2 cellular contexts compared by ENCODE assay signal in the genomic region with DNA sequence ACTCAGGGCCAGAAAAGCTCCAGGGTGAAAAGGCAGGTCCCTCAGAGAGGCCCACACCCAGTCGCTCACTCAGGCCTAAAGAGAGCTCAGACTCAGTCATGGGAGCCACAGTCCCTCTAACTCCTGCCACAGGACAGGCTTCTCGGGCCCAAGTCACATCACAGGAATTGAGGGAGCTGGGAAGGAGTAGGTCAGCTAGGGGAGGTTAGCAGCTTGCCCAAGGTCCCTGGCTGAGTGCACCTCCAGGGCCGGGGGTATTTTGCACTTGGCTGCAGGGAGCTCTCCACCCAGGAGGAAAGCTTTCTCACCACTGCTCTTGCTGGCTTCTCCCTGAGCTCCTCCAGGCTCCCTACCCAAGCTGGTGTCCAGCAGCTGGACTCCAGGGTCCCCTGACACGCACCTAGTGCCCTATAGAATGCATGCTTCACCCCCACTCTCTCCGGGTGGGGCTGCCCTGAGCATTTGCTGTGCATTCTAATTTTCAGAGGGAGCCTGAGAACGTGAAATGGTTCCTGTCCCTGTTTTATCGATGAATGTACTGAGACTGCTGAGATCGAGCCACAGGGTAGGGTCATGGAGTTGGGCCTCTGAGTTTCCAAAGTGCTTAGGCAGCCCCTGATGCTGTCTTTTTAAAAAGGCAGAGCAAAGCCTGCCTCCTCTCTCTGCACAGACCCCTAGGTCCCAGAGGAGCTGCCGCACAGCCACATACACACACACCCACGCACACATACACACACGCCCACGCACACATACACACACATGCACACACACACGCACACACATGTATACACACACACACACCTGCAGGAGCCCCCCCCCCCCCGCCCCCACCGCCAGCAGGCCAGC.
TF ChIP-seq lines count a peak whose summit lies in the region.

No MANE protein-coding gene starts in this region.

TF ChIP-seq in SK-N-SH, 30 proteins besides CTCF, POLR2A, EP300 and RAD21 (continued from another document):
- TF ChIP-seq, protein P1, sequence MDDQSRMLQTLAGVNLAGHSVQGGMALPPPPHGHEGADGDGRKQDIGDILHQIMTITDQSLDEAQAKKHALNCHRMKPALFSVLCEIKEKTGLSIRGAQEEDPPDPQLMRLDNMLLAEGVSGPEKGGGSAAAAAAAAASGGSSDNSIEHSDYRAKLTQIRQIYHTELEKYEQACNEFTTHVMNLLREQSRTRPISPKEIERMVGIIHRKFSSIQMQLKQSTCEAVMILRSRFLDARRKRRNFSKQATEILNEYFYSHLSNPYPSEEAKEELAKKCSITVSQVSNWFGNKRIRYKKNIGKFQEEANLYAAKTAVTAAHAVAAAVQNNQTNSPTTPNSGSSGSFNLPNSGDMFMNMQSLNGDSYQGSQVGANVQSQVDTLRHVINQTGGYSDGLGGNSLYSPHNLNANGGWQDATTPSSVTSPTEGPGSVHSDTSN (IDR thresholded peaks at IDR 0.05): no peak
- TF ChIP-seq, protein P2, sequence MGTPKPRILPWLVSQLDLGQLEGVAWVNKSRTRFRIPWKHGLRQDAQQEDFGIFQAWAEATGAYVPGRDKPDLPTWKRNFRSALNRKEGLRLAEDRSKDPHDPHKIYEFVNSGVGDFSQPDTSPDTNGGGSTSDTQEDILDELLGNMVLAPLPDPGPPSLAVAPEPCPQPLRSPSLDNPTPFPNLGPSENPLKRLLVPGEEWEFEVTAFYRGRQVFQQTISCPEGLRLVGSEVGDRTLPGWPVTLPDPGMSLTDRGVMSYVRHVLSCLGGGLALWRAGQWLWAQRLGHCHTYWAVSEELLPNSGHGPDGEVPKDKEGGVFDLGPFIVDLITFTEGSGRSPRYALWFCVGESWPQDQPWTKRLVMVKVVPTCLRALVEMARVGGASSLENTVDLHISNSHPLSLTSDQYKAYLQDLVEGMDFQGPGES (IDR thresholded peaks at IDR 0.05; ENCODE audit: low read depth, low read length): no peak
- TF ChIP-seq ELF1 (IDR thresholded peaks at IDR 0.05) (no peak), EZH2phosphoT487 (IDR thresholded peaks at IDR 0.05; ENCODE audit: borderline replicate concordance, low read depth) (no peak), TAF1 (IDR thresholded peaks at IDR 0.05; ENCODE audit: borderline replicate concordance, low read depth, low read length) (no peak)
- TF ChIP-seq, protein P3, sequence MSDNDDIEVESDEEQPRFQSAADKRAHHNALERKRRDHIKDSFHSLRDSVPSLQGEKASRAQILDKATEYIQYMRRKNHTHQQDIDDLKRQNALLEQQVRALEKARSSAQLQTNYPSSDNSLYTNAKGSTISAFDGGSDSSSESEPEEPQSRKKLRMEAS (IDR thresholded peaks at IDR 0.05; ENCODE audit: low read depth): no peak
- TF ChIP-seq, protein P4, sequence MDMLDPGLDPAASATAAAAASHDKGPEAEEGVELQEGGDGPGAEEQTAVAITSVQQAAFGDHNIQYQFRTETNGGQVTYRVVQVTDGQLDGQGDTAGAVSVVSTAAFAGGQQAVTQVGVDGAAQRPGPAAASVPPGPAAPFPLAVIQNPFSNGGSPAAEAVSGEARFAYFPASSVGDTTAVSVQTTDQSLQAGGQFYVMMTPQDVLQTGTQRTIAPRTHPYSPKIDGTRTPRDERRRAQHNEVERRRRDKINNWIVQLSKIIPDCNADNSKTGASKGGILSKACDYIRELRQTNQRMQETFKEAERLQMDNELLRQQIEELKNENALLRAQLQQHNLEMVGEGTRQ (IDR thresholded peaks at IDR 0.05; ENCODE audit: borderline replicate concordance, low read depth, low read length): no peak

TF ChIP-seq in HEK293, 187 proteins besides CTCF, POLR2A, EP300 and RAD21 (continued from another document):
- TF ChIP-seq KLF10 (tag by site-specific recombination; IDR thresholded peaks at IDR 0.05): no peak
- no peak for TF ChIP-seq ZNF677 (tag by site-specific recombination; IDR thresholded peaks at IDR 0.05)
- TF ChIP-seq ZNF112 (tag by site-specific recombination; IDR thresholded peaks at IDR 0.05): no peak
- TF ChIP-seq, protein P5, sequence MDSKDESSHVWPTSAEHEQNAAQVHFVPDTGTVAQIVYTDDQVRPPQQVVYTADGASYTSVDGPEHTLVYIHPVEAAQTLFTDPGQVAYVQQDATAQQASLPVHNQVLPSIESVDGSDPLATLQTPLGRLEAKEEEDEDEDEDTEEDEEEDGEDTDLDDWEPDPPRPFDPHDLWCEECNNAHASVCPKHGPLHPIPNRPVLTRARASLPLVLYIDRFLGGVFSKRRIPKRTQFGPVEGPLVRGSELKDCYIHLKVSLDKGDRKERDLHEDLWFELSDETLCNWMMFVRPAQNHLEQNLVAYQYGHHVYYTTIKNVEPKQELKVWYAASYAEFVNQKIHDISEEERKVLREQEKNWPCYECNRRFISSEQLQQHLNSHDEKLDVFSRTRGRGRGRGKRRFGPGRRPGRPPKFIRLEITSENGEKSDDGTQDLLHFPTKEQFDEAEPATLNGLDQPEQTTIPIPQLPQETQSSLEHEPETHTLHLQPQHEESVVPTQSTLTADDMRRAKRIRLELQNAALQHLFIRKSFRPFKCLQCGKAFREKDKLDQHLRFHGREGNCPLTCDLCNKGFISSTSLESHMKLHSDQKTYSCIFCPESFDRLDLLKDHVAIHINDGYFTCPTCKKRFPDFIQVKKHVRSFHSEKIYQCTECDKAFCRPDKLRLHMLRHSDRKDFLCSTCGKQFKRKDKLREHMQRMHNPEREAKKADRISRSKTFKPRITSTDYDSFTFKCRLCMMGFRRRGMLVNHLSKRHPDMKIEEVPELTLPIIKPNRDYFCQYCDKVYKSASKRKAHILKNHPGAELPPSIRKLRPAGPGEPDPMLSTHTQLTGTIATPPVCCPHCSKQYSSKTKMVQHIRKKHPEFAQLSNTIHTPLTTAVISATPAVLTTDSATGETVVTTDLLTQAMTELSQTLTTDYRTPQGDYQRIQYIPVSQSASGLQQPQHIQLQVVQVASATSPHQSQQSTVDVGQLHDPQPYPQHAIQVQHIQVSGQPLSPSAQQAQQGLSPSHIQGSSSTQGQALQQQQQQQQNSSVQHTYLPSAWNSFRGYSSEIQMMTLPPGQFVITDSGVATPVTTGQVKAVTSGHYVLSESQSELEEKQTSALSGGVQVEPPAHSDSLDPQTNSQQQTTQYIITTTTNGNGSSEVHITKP (tag by site-specific recombination; IDR thresholded peaks at IDR 0.05): peak; percentile 82
- TF ChIP-seq, protein P6, sequence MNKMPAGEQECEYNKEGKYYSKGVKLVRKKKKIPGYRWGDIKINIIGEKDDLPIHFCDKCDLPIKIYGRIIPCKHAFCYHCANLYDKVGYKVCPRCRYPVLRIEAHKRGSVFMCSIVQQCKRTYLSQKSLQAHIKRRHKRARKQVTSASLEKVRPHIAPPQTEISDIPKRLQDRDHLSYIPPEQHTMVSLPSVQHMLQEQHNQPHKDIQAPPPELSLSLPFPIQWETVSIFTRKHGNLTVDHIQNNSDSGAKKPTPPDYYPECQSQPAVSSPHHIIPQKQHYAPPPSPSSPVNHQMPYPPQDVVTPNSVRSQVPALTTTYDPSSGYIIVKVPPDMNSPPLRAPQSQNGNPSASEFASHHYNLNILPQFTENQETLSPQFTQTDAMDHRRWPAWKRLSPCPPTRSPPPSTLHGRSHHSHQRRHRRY (tag by site-specific recombination; IDR thresholded peaks at IDR 0.05): no peak
- TF ChIP-seq ZNF138 (tag by site-specific recombination; IDR thresholded peaks at IDR 0.05; ENCODE audit: borderline replicate concordance): no peak
- TF ChIP-seq SP7 (tag by site-specific recombination; IDR thresholded peaks at IDR 0.05): no peak
- TF ChIP-seq, protein P7, sequence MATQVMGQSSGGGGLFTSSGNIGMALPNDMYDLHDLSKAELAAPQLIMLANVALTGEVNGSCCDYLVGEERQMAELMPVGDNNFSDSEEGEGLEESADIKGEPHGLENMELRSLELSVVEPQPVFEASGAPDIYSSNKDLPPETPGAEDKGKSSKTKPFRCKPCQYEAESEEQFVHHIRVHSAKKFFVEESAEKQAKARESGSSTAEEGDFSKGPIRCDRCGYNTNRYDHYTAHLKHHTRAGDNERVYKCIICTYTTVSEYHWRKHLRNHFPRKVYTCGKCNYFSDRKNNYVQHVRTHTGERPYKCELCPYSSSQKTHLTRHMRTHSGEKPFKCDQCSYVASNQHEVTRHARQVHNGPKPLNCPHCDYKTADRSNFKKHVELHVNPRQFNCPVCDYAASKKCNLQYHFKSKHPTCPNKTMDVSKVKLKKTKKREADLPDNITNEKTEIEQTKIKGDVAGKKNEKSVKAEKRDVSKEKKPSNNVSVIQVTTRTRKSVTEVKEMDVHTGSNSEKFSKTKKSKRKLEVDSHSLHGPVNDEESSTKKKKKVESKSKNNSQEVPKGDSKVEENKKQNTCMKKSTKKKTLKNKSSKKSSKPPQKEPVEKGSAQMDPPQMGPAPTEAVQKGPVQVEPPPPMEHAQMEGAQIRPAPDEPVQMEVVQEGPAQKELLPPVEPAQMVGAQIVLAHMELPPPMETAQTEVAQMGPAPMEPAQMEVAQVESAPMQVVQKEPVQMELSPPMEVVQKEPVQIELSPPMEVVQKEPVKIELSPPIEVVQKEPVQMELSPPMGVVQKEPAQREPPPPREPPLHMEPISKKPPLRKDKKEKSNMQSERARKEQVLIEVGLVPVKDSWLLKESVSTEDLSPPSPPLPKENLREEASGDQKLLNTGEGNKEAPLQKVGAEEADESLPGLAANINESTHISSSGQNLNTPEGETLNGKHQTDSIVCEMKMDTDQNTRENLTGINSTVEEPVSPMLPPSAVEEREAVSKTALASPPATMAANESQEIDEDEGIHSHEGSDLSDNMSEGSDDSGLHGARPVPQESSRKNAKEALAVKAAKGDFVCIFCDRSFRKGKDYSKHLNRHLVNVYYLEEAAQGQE (tag by site-specific recombination; IDR thresholded peaks at IDR 0.05): no peak
- no peak for TF ChIP-seq ZBTB17 (tag by site-specific recombination; IDR thresholded peaks at IDR 0.05)
- TF ChIP-seq KLF16 (tag by site-specific recombination; IDR thresholded peaks at IDR 0.05): no peak
- no peak for TF ChIP-seq ZNF701 (tag by site-specific recombination; IDR thresholded peaks at IDR 0.05)
- no peak for TF ChIP-seq REPIN1 (tag by site-specific recombination; IDR thresholded peaks at IDR 0.05; ENCODE audit: low read depth)
- TF ChIP-seq ZNF140 (tag by site-specific recombination; IDR thresholded peaks at IDR 0.05): no peak
